18 cellular contexts compared by ENCODE assay signal in the genomic region with DNA sequence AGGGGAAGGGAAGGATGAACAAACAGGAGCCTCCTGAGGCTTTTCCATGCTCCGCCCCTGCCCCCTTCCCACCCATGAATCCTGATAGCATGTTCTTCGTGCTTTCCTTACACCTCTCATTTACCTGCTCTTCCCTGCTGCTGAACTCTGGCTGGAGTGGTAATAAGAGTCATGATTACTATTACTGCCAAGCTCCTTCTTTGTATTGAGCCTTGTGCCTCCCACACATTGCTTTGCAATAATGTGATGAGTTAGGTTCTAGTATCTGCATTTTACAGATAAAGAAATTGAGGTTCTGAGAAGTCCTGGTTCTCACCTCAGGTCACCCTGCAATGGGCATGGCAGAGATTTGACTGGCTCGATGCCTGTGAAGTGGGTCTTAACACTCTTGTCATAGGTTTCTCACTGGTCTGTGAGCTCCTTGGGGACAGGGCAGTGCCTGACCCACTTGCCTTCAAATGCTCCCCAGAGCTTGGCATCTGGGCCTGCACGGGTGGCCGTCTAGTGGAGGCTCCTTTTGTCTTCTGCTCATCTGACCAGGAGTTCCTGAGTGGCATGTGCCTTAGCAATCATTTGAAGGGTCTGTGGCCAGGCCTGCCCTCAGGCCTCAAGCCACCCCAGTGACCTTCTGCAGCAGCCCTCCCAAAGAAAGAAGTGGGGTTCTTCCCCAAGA.
DNase-seq lines count a peak whose midpoint lies in the region; ATAC-seq and TF ChIP-seq lines count a peak whose summit lies in the region.
"Had no signal": no experiment of that assay in that cellular context is flagged by ENCODE, and none has a peak within 500 bp of the region (broad histone marks: within the 10 kb centered on the region; RNA-seq: fewer than 3 reads in every experiment).

No MANE protein-coding gene starts in this region.

- ATAC-seq in upper lobe of right lung: no peak

- no peaks in the 10 kb centered on the region for H3K36me3 ChIP-seq in GM23248 (ENCODE audit: low read depth)
- no peaks in the 10 kb centered on the region for H3K36me3 ChIP-seq in upper lobe of right lung
- H3K36me3 ChIP-seq in Karpas-422 (ENCODE audit: insufficient read depth, low read length): no peaks in the 10 kb centered on the region
- H3K36me3 ChIP-seq: SJSA1 had no signal

- H3K9me2 ChIP-seq in GM23248 (ENCODE audit: insufficient read depth): no peaks in the 10 kb centered on the region
- no peaks in the 10 kb centered on the region for H3K9me2 ChIP-seq in Karpas-422 (replicated peaks; ENCODE audit: insufficient read depth, low read length)

- H3K4me3 ChIP-seq in GM23248: no peak overlapping the region
- no peak overlapping the region for H3K4me3 ChIP-seq in upper lobe of right lung
- H3K4me3 ChIP-seq in Karpas-422 (ENCODE audit: low read length): no peak overlapping the region
- H3K4me3 ChIP-seq: SJSA1 had no signal

- H3K9me3 ChIP-seq in GM23248 (ENCODE audit: low read depth): no peaks in the 10 kb centered on the region
- H3K9me3 ChIP-seq in upper lobe of right lung: no peaks in the 10 kb centered on the region
- no peaks in the 10 kb centered on the region for H3K9me3 ChIP-seq in Karpas-422 (ENCODE audit: low read length)
- H3K9me3 ChIP-seq: SJSA1 had no signal

- H3K4me2 ChIP-seq in GM23248 (ENCODE audit: unreplicated experiment) (no peak overlapping the region), Karpas-422 (ENCODE audit: low read depth, low read length, poor library complexity, severe bottlenecking) (no peak overlapping the region)

- H3K4me1 Mint-ChIP-seq in nephron: peaks cover 79% of the 10 kb centered on the region
- H3K4me1 Mint-ChIP-seq: B cell had no signal

- WGBS in GM23248 (ENCODE audit: low coverage in 1 of 2, low lambda C conversion rate in 2 of 2, missing lambda C conversion rate in 2 of 2), 2 experiments: 87 to 88% methylated on average over 4 to 5 of the region's 5 CpGs

- in situ Hi-C loops in GM23248 (cut with MboI): no loop called here

- H3K9ac ChIP-seq in GM23248: no peak overlapping the region
- no peak overlapping the region for H3K9ac ChIP-seq in Karpas-422 (ENCODE audit: low read length)

- intact Hi-C loops in upper lobe of right lung (cut with DNase I): no loop called here

- H3K27ac ChIP-seq in GM23248 (no peak overlapping the region), upper lobe of right lung (no peak overlapping the region), Karpas-422 (ENCODE audit: low read length) (no peak overlapping the region)
- H3K27ac ChIP-seq: SJSA1 had no signal

- peaks cover 29% of the 10 kb centered on the region for H3K27me3 Mint-ChIP-seq in nephron (ENCODE audit: low read depth)

- H3K9me3 Mint-ChIP-seq in nephron: no peaks in the 10 kb centered on the region
- H3K9me3 Mint-ChIP-seq: CD14-positive monocyte had no signal

- no peak overlapping the region for H3K4me3 Mint-ChIP-seq in nephron
- H3K4me3 Mint-ChIP-seq: B cell had no signal

- TF ChIP-seq CTCF in nephron (IDR thresholded peaks at IDR 0.05; ENCODE audit: unreplicated experiment in 3 of 3): no peak
- TF ChIP-seq CTCF in upper lobe of right lung (IDR thresholded peaks at IDR 0.05): no peak

- H3K4me1 ChIP-seq in GM23248 (ENCODE audit: insufficient read depth): peaks cover 23% of the 10 kb centered on the region
- H3K4me1 ChIP-seq in upper lobe of right lung: peaks cover 19% of the 10 kb centered on the region
- peaks cover 28% of the 10 kb centered on the region for H3K4me1 ChIP-seq in Karpas-422 (ENCODE audit: low read length)

- H3K79me2 ChIP-seq in GM23248 (ENCODE audit: insufficient read depth) (no peaks in the 10 kb centered on the region), Karpas-422 (ENCODE audit: low read length) (no peaks in the 10 kb centered on the region)

- no peak overlapping the region for H2AFZ ChIP-seq in GM23248
- no peak overlapping the region for H2AFZ ChIP-seq in Karpas-422 (ENCODE audit: low read length)

- peak; percentile 62 for DNase-seq in GM23248
- DNase-seq in amniotic epithelial cell (ENCODE audit: low read depth): peak; percentile 48
- peak; percentile 48 for DNase-seq in upper lobe of right lung
- no peak for DNase-seq in Karpas-422
- no peak for DNase-seq in H4 (ENCODE audit: low spot score)
- no peak for DNase-seq in NCI-H187 treated with DMSO at 0.1 percent for 48 hours (lab: John Stamatoyannopoulos, UW)
- DNase-seq: Calu3, DMS153, DND-41, H7, NCI-H2029 treated with DMSO at 0.1 percent for 48 hours, NCI-H526 treated with DMSO at 0.1 percent for 48 hours, Right ventricle myocardium superior, RPMI8226 had no signal

- H3K36me3 Mint-ChIP-seq in nephron (ENCODE audit: low read depth): no peaks in the 10 kb centered on the region

- peaks cover 22% of the 10 kb centered on the region for H3F3A ChIP-seq in GM23248 (ENCODE audit: insufficient read depth)

- H3K27ac Mint-ChIP-seq in nephron: peak overlapping the region in 2 of 3 experiments; percentile 61 to 63
- H3K27ac Mint-ChIP-seq: B cell had no signal

- no peaks in the 10 kb centered on the region for H4K20me1 ChIP-seq in GM23248 (ENCODE audit: insufficient read depth)
- peaks cover 56% of the 10 kb centered on the region; the same call in 1 of the 2 replicates for H4K20me1 ChIP-seq in Karpas-422 (ENCODE audit: insufficient read depth, low read depth, low read length)

- H3K27me3 ChIP-seq in GM23248 (replicated peaks; ENCODE audit: insufficient read depth): no peaks in the 10 kb centered on the region
- H3K27me3 ChIP-seq in upper lobe of right lung: no peaks in the 10 kb centered on the region
- 0 out of 2 replicates have a peak, but pooled peaks cover 6% of the 10 kb centered on the region for H3K27me3 ChIP-seq in Karpas-422 (ENCODE audit: low read length)
- H3K27me3 ChIP-seq: SJSA1 had no signal

Comparison
In these comparisons a context has a peak if more than half of its experiments do, and no peak if none do; other contexts are left out.
1. DNase-seq: peak in GM23248 (single experiment), amniotic epithelial cell (single experiment) and upper lobe of right lung (single experiment); none in Karpas-422 (single experiment), H4 (single experiment) and NCI-H187 treated with DMSO at 0.1 percent for 48 hours (single experiment).